ENCODE assay signal across 15 cellular contexts in genomic region chr7:805261-805660, GRCh38. TPM values are rescaled to one million over a fixed set of nuclear protein-coding genes. Genes with fewer than 3 reads are reported as not detected.
DNase-seq lines count a peak whose midpoint lies in the region; ATAC-seq and TF ChIP-seq lines count a peak whose summit lies in the region.
"Had no signal": no experiment of that assay in that cellular context is flagged by ENCODE, and none has a peak within 500 bp of the region (broad histone marks: within the 10 kb centered on the region; RNA-seq: fewer than 3 reads in every experiment).

No MANE protein-coding gene starts in this region.

- H3K4me1 Mint-ChIP-seq in Caco-2 (ENCODE audit: low read depth, unreplicated experiment) = peaks cover 7% of the 10 kb centered on the region

- no peaks in the 10 kb centered on the region for H3K27me3 Mint-ChIP-seq in Caco-2 (ENCODE audit: insufficient read depth, unreplicated experiment)
- H3K27me3 Mint-ChIP-seq: activated naive CD8-positive, alpha-beta T cell; type B pancreatic cell had no signal

- TF ChIP-seq POLR2A in gastrocnemius medialis (IDR thresholded peaks at IDR 0.05) = peak in 1 of 2 donors; percentile 22

- H3K27me3 ChIP-seq in Caco-2 (replicated peaks; ENCODE audit: control insufficient read depth, insufficient read depth, low read length) = no peaks in the 10 kb centered on the region
- H3K27me3 ChIP-seq in gastrocnemius medialis = no peaks in the 10 kb centered on the region
- H3K27me3 ChIP-seq in WERI-Rb-1 (ENCODE audit: insufficient read depth, low read depth, severe bottlenecking) = no peaks in the 10 kb centered on the region

- peaks cover 12% of the 10 kb centered on the region for H3K9me3 Mint-ChIP-seq in Caco-2 (ENCODE audit: unreplicated experiment)
- H3K9me3 Mint-ChIP-seq: type B pancreatic cell had no signal

- H3K36me3 ChIP-seq in Caco-2 (ENCODE audit: control insufficient read depth, insufficient read depth, low read length) (no peaks in the 10 kb centered on the region), gastrocnemius medialis (no peaks in the 10 kb centered on the region), WERI-Rb-1 (no peaks in the 10 kb centered on the region)

- H3K4me1 ChIP-seq in Caco-2 = peaks cover 7% of the 10 kb centered on the region; the same call in 1 of the 2 replicates
- peaks cover 11 to 14% of the 10 kb centered on the region in 2 donors for H3K4me1 ChIP-seq in gastrocnemius medialis

- H3K9me3 ChIP-seq in Caco-2 (no peaks in the 10 kb centered on the region), gastrocnemius medialis (no peaks in the 10 kb centered on the region), WERI-Rb-1 (ENCODE audit: severe bottlenecking) (peaks cover 7% of the 10 kb centered on the region)

- peak overlapping the region; percentile 32 for H3K27ac Mint-ChIP-seq in Caco-2 (ENCODE audit: unreplicated experiment)
- H3K27ac Mint-ChIP-seq: activated naive CD8-positive, alpha-beta T cell; type B pancreatic cell had no signal

- DNase-seq in Caco-2 (peak in 1 of 2 experiments; percentile 69), dermis blood vessel endothelial cell (peak; percentile 36), left lobe of liver (ENCODE audit: low spot score) (no peak), gastrocnemius medialis (peak in 1 of 2 donors; percentile 47), WERI-Rb-1 (no peak), activated gamma-delta T cell treated with Interleukin-2 at 50 U/mL for 16 hours (no peak)
- DNase-seq: ACHN; central memory CD4-positive, alpha-beta T cell; NCI-H2029; NCI-H524 had no signal

- H3K27ac ChIP-seq in gastrocnemius medialis = peak overlapping the region; percentile 68 to 80 (median 76)
- no peak overlapping the region for H3K27ac ChIP-seq in WERI-Rb-1

- CTCF ChIA-PET in Caco-2 (lab: Charles Lee) = no interaction called here

- peak; percentile 55 for ATAC-seq in left lobe of liver
- peak; percentile 31 to 42 for ATAC-seq in gastrocnemius medialis
- no peak for ATAC-seq in HG02610 (IDR thresholded peaks at IDR 0.05; ENCODE audit: unreplicated experiment)
- no peak for ATAC-seq in GM18511 (IDR thresholded peaks at IDR 0.05; ENCODE audit: unreplicated experiment)
- ATAC-seq: activated CD4-positive, CD25-positive, alpha-beta regulatory T cell treated with anti-CD3 and anti-CD28 coated beads, Interleukin-2, amount 50 U/mL, for 24 hours had no signal

- BruUV-seq in Caco-2 (replicated peaks; lab: Mats Ljungman, UMichigan) = no TSS peak

- H3K36me3 Mint-ChIP-seq in Caco-2 (ENCODE audit: insufficient read depth, unreplicated experiment) = peaks cover 10% of the 10 kb centered on the region
- H3K36me3 Mint-ChIP-seq: activated naive CD8-positive, alpha-beta T cell had no signal

- no peak overlapping the region for H3K4me3 ChIP-seq in Caco-2 (ENCODE audit: low read depth, low read length)
- H3K4me3 ChIP-seq in gastrocnemius medialis = peak overlapping the region in 2 of 4 donors; percentile 16 to 36
- no peak overlapping the region for H3K4me3 ChIP-seq in WERI-Rb-1 (ENCODE audit: low read depth, low read length)

- intact Hi-C loops in Caco-2 (cut with micrococcal nuclease; ENCODE audit: unreplicated experiment) (no loop called here), gastrocnemius medialis (cut with DNase I; ENCODE audit: low total_unique reads) (no loop called here)

- TF ChIP-seq CTCF in Caco-2 (IDR thresholded peaks at IDR 0.05; ENCODE audit: insufficient read depth in 1 of 2, low read depth in 1 of 2, low read length in 1 of 2, severe bottlenecking in 1 of 2, unreplicated experiment in 1 of 2) = no peak
- no peak for TF ChIP-seq CTCF in gastrocnemius medialis (IDR thresholded peaks at IDR 0.05 in 4 of 5, conservative IDR thresholded peaks at IDR 0.05 in 1 of 5)
- no peak for TF ChIP-seq CTCF in WERI-Rb-1 (IDR thresholded peaks at IDR 0.05; ENCODE audit: low read depth, low read length)

- POLR2A ChIA-PET in Caco-2 (lab: Charles Lee) = no interaction called here

- no peak overlapping the region for H3K4me3 Mint-ChIP-seq in Caco-2 (ENCODE audit: unreplicated experiment)
- H3K4me3 Mint-ChIP-seq: activated naive CD8-positive, alpha-beta T cell; type B pancreatic cell had no signal

- in situ Hi-C loops in gastrocnemius medialis (cut with MboI; ENCODE audit: low sequenced_read_pairs in 4 of 4) = no loop called here

RNA-seq across cellular contexts. Expression of gene SUN1, which starts 27.0 kb away (rescaled TPM):
- 141 and 146 TPM in 2 replicates for total RNA-seq in Caco-2 (2022)
- total RNA-seq in dermis blood vessel endothelial cell = 287 and 302 TPM in 2 replicates
- total RNA-seq in left lobe of liver = 41.5 TPM
- 100 to 1,000 TPM; 112 to 154 (median 132) TPM for total RNA-seq in gastrocnemius medialis

Comparison
In these comparisons a context has a peak if more than half of its experiments do, and no peak if none do; other contexts are left out.
1. ATAC-seq: peak in left lobe of liver (single experiment) and gastrocnemius medialis (2 of 2); none in HG02610 (single experiment) and GM18511 (single experiment).